Comparison of ENCODE assay signal across 19 cellular contexts in the genomic region with DNA sequence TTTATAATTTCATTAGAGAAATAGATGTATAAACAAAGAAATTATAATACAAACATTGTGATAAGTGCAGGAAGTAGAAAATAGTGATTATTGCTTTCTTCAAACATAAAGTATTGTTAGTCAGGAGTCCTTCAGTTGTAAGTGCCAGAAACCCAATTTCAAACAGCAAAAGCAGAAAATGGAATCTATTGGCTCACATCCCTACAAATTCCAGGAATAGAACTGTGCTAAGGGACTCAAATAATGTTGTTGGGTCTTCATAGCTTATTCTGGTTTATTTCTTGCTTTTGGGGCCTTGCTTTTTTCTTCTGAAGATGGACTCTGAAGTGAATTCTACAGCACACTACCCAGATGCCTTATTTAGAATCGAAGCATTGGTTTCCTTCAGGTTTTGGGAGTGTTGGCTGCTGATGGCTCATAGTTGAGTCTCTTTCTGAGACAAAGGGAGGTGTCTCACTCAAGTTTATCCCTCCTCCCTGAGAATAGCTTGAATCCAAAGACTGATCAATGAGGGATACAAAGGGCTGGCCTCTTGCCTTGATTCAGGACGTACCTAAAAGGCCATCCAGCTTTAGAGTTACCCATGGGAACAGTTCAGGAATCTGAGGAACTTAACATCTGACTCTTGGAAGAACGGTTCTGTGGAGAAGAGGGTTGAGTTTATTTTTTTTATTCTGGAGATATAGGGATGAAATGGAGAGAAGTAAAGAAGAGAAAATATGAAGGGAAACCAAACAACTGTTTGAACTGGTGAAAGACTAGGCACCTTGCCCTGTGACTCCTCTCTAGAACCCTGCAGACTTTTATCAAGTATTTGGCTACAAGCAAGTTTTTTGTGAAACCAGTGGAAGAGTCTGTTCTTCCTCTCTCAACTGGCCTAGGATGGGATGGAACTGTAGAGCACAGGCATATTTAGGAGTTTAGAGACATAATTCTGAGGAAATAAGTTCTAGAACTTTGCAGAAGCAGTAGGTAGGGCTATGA. TPM values are rescaled to one million over a fixed set of nuclear protein-coding genes. Genes with fewer than 3 reads are reported as not detected.
A peak's percentile ranks its signal among the peaks of the same experiment; 100 is the strongest.
DNase-seq lines count a peak whose midpoint lies in the region; ATAC-seq and TF ChIP-seq lines count a peak whose summit lies in the region.
"Had no signal": no experiment of that assay in that cellular context is flagged by ENCODE, and none has a peak within 500 bp of the region (broad histone marks: within the 10 kb centered on the region; RNA-seq: fewer than 3 reads in every experiment).

No MANE protein-coding gene starts in this region.

- 27 to 28% methylated on average over 3 of the region's 3 CpGs for WGBS in GM23248 (ENCODE audit: low coverage in 1 of 2, low lambda C conversion rate in 2 of 2, missing lambda C conversion rate in 2 of 2), 2 experiments
- 40 to 60% methylated on average over 3 of the region's 3 CpGs for WGBS in sigmoid colon, 2 donors

- H3K4me1 ChIP-seq in GM23248 (ENCODE audit: insufficient read depth) = peaks cover 12% of the 10 kb centered on the region
- peaks cover 3% of the 10 kb centered on the region for H3K4me1 ChIP-seq in osteoblast (ENCODE audit: insufficient read depth, low read length)
- peaks cover 0 to 14% (median 9%) of the 10 kb centered on the region in 4 donors for H3K4me1 ChIP-seq in sigmoid colon

- H3K4me3 ChIP-seq in GM23248 = no peak overlapping the region
- H3K4me3 ChIP-seq in fibroblast of the aortic adventitia (ENCODE audit: low read depth, low read length) = no peak overlapping the region
- H3K4me3 ChIP-seq in osteoblast (ENCODE audit: insufficient read depth, low read length) = no peak overlapping the region
- H3K4me3 ChIP-seq in sigmoid colon = no peak overlapping the region

- intact Hi-C loops in sigmoid colon (cut with DNase I) = loop anchor here (2.0 to 5.0 kb wide), 2 partner anchors 58 to 214 kb away; a partner anchor contains a TSS

- DNase-seq in GM23248 (no peak), astrocyte of the hippocampus (ENCODE audit: low read depth, low spot score) (peak; percentile 50), fibroblast of the aortic adventitia (ENCODE audit: low read depth) (peak; percentile 56), osteoblast (ENCODE audit: insufficient read length, low spot score, missing footprints) (no peak), NCI-H748 (lab: John Stamatoyannopoulos, UW; ENCODE audit: unreplicated experiment) (no peak), sigmoid colon (no peak)
- DNase-seq in stimulated activated CD4-positive, alpha-beta T cell treated with anti-CD3 and anti-CD28 coated beads, Interleukin-4, amount 100 ng/mL, for 4 hours = no peak
- DNase-seq: AML-193, DMS79 treated with DMSO at 0.1 percent for 48 hours, KBM-7, MV-4-11, NCI-H1694 treated with DMSO at 0.1 percent for 48 hours, NCI-H2227 treated with DMSO at 0.1 percent for 48 hours, NCI-H510A treated with DMSO at 0.1 percent for 48 hours, RPMI8226, SHP77 treated with DMSO at 0.1 percent for 48 hours, SK-N-SH had no signal

- no peak overlapping the region for H3K9ac ChIP-seq in GM23248
- H3K9ac ChIP-seq: SK-N-SH had no signal

- in situ Hi-C loops in GM23248 (cut with MboI) = loop anchor here (10.0 kb wide), 1 partner anchor 240 kb away; no protein-coding TSS in a partner anchor

- H4K20me1 ChIP-seq in GM23248 (ENCODE audit: insufficient read depth) (no peaks in the 10 kb centered on the region; the same call in 1 of the 2 replicates), osteoblast (ENCODE audit: insufficient read depth, low read length) (no peaks in the 10 kb centered on the region)

- TF ChIP-seq EP300 in sigmoid colon (IDR thresholded peaks at IDR 0.05) = no peak

- no peaks in the 10 kb centered on the region for H3K9me2 ChIP-seq in GM23248 (ENCODE audit: insufficient read depth)
- H3K9me2 ChIP-seq: SK-N-SH had no signal

- ATAC-seq in HG03521 (IDR thresholded peaks at IDR 0.05; ENCODE audit: unreplicated experiment) = no peak
- ATAC-seq: HCT116 had no signal

- H2AFZ ChIP-seq in GM23248 (peak overlapping the region; percentile 40), osteoblast (ENCODE audit: low read length) (peak overlapping the region; percentile 73)

- no peak overlapping the region for H3K27ac ChIP-seq in GM23248
- no peak overlapping the region for H3K27ac ChIP-seq in osteoblast (ENCODE audit: low read depth, low read length)
- H3K27ac ChIP-seq in sigmoid colon = no peak overlapping the region

- H3K79me2 ChIP-seq in GM23248 (ENCODE audit: insufficient read depth) (no peaks in the 10 kb centered on the region), osteoblast (ENCODE audit: insufficient read depth, low read length) (no peaks in the 10 kb centered on the region)

- H3K27me3 ChIP-seq in GM23248 (replicated peaks; ENCODE audit: insufficient read depth) = no peaks in the 10 kb centered on the region
- no peaks in the 10 kb centered on the region for H3K27me3 ChIP-seq in osteoblast (ENCODE audit: insufficient read depth, low read length)
- no peaks in the 10 kb centered on the region for H3K27me3 ChIP-seq in sigmoid colon

- no peak for TF ChIP-seq CTCF in fibroblast of the aortic adventitia (IDR thresholded peaks at IDR 0.05; ENCODE audit: insufficient read depth, low read length)
- TF ChIP-seq CTCF in osteoblast (IDR thresholded peaks at IDR 0.05; ENCODE audit: extremely low read depth, low read depth, low read length) = no peak
- TF ChIP-seq CTCF in sigmoid colon (IDR thresholded peaks at IDR 0.05) = no peak

- TF ChIP-seq POLR2A in sigmoid colon (IDR thresholded peaks at IDR 0.05) = no peak

- no peaks in the 10 kb centered on the region for H3K9me3 ChIP-seq in GM23248 (ENCODE audit: low read depth)
- no peaks in the 10 kb centered on the region for H3K9me3 ChIP-seq in osteoblast (ENCODE audit: low read depth, low read length)
- no peaks in the 10 kb centered on the region for H3K9me3 ChIP-seq in sigmoid colon
- H3K9me3 ChIP-seq: SK-N-SH had no signal

- H3K4me2 ChIP-seq in GM23248 (ENCODE audit: unreplicated experiment) (no peak overlapping the region), osteoblast (ENCODE audit: insufficient read depth, low read length) (no peak overlapping the region)
- H3K4me2 ChIP-seq: SK-N-SH had no signal

- H3F3A ChIP-seq in GM23248 (ENCODE audit: insufficient read depth) = 0 out of 2 replicates have a peak, but pooled peaks cover 12% of the 10 kb centered on the region

- H3K36me3 ChIP-seq in GM23248 (ENCODE audit: low read depth) (no peaks in the 10 kb centered on the region), osteoblast (ENCODE audit: insufficient read depth, low read length) (no peaks in the 10 kb centered on the region), sigmoid colon (no peaks in the 10 kb centered on the region)

RNA-seq across cellular contexts. Expression of a gene that starts 39.0 kb away (rescaled TPM):
- 4.4 and 6.2 TPM in 2 replicates for total RNA-seq in GM23248 (2014; rRNA removed; shearing (Covaris generic))
- polyA plus RNA-seq in GM23248 (2016; fragmentation: Nextera tagmentation; extraction: Ambion mirVana) = 11.7 and 12.3 TPM in 2 replicates
- 13.5 and 25.3 TPM in 2 replicates for total RNA-seq in fibroblast of the aortic adventitia (ENCODE audit: low replicate concordance)
- total RNA-seq in osteoblast = 5.8 and 9.4 TPM in 2 replicates
- 10 to 100 TPM in 3 of 4 donors, 1 to 10 TPM in 1; 4.8 to 15.5 (median 11.8) TPM for total RNA-seq in sigmoid colon
- 1 to 10 TPM; 3.6 to 9.0 (median 5.9) TPM for polyA plus RNA-seq in sigmoid colon

RNA-seq across cellular contexts. Expression of a gene that starts 56.7 kb away (rescaled TPM):
- 70.9 and 83.8 TPM in 2 replicates for total RNA-seq in GM23248 (2014; rRNA removed; shearing (Covaris generic))
- polyA plus RNA-seq in GM23248 (2016; fragmentation: Nextera tagmentation; extraction: Ambion mirVana) (41.5 and 42.1 TPM in 2 replicates), sigmoid colon (10 to 100 TPM in 1 of 3 donors, 1 to 10 TPM in 2; 6.5 to 11.4 (median 9.8) TPM)
- total RNA-seq in fibroblast of the aortic adventitia (ENCODE audit: low replicate concordance) (110 and 142 TPM in 2 replicates), osteoblast (73.8 and 91.3 TPM in 2 replicates), sigmoid colon (10 to 100 TPM; 32.4 to 54.8 (median 42.9) TPM)

Comparison
In these comparisons a context has a peak if more than half of its experiments do, and no peak if none do; other contexts are left out.
1. DNase-seq: peak in astrocyte of the hippocampus (single experiment) and fibroblast of the aortic adventitia (single experiment); none in GM23248 (single experiment), osteoblast (single experiment), stimulated activated CD4-positive, alpha-beta T cell treated with anti-CD3 and anti-CD28 coated beads, Interleukin-4, amount 100 ng/mL, for 4 hours (0 of 2), NCI-H748 (single experiment) and sigmoid colon (single experiment).